In the genomic region with DNA sequence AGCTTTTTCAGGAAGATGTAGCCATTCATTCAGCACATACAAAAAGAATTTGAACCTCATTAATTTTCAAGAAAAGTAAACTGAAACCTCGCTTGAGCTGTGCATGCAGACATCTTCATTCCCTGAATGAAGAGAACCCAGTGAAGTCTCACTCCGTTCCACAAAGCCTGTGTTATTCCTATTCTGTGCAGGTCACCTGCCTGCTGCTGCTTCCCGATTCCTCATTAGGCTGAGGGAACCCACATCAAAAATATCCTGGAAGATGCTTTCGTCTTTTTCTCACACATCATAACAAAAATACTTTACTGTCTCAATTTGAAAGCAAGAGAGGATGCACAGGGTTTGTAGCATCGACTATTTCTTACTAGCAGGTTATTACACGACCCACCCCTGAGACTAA, we compare ENCODE assay signal across 18 cellular contexts. TPM values are rescaled to one million over a fixed set of nuclear protein-coding genes. Genes with fewer than 3 reads are reported as not detected.
DNase-seq lines count a peak whose midpoint lies in the region; ATAC-seq and TF ChIP-seq lines count a peak whose summit lies in the region.
"Had no signal": no experiment of that assay in that cellular context is flagged by ENCODE, and none has a peak within 500 bp of the region (broad histone marks: within the 10 kb centered on the region; RNA-seq: fewer than 3 reads in every experiment).

No MANE protein-coding gene starts in this region.

- H3K4me3 ChIP-seq in BE2C (ENCODE audit: low read depth, low read length) (peak overlapping the region; percentile 95), OCI-LY3 (ENCODE audit: low read length) (no peak overlapping the region), iPS-20b (ENCODE audit: low read length) (peak overlapping the region; percentile 83; the same call in 1 of the 2 replicates)
- H3K4me3 ChIP-seq: K562, right lobe of liver had no signal

- H3K79me2 ChIP-seq in OCI-LY3 (ENCODE audit: low read length): no peaks in the 10 kb centered on the region

- peak overlapping the region; percentile 88; the same call in 1 of the 2 replicates for H3K4me2 ChIP-seq in OCI-LY3 (ENCODE audit: low read length)

- H2AFZ ChIP-seq in OCI-LY3 (ENCODE audit: low read depth, low read length): no peak overlapping the region

- H3K27me3 ChIP-seq in BE2C (no peaks in the 10 kb centered on the region), OCI-LY3 (ENCODE audit: low read depth, low read length) (peaks cover 67% of the 10 kb centered on the region), iPS-20b (ENCODE audit: insufficient read depth, low read length) (peaks cover 12% of the 10 kb centered on the region)
- H3K27me3 ChIP-seq: adrenal gland, right lobe of liver had no signal

- DNase-seq in NCI-H1105 treated with DMSO at 0.1 percent for 48 hours (lab: John Stamatoyannopoulos, UW) (peak; percentile 10), NCI-H1105 (lab: John Stamatoyannopoulos, UW) (no peak), BE2C (no peak), dedifferentiated amniotic fluid mesenchymal stem cell (ENCODE audit: extremely low spot score) (no peak)
- DNase-seq in NK-92 treated with Interleukin-12 subunit alpha and Interleukin-12 subunit beta, amount 100 ng/mL, for 24 hours (lab: John Stamatoyannopoulos, UW): no peak
- DNase-seq: activated gamma-delta T cell treated with Interleukin-2 at 50 U/mL for 16 hours, activated T-cell treated with anti-CD3 and anti-CD28 coated beads for 4 hours, adrenal gland, dermis blood vessel endothelial cell, EL, NCI-H2107, right lobe of liver, T-helper 2 cell, trophoblast cell had no signal

- no peak for TF ChIP-seq CTCF in BE2C (IDR thresholded peaks at IDR 0.05; ENCODE audit: low read depth, low read length)
- TF ChIP-seq CTCF in OCI-LY3 (IDR thresholded peaks at IDR 0.05; ENCODE audit: low read depth, low read length): no peak

- H3K27ac ChIP-seq in OCI-LY3 (ENCODE audit: low read length) (no peak overlapping the region), iPS-20b (ENCODE audit: low read length) (no peak overlapping the region)
- H3K27ac ChIP-seq: right lobe of liver had no signal

- H3K4me1 ChIP-seq in BE2C (peaks cover 3% of the 10 kb centered on the region; the same call in 1 of the 2 replicates), OCI-LY3 (ENCODE audit: low read length) (peaks cover 8% of the 10 kb centered on the region; the same call in 1 of the 2 replicates), iPS-20b (ENCODE audit: insufficient read depth, low read length) (peaks cover 4% of the 10 kb centered on the region; the same call in 1 of the 2 replicates)
- H3K4me1 ChIP-seq: adrenal gland had no signal

- H3K36me3 ChIP-seq in BE2C (peaks cover 15% of the 10 kb centered on the region), OCI-LY3 (replicated peaks; ENCODE audit: low read depth, low read length) (no peaks in the 10 kb centered on the region), iPS-20b (ENCODE audit: insufficient read depth, low read depth, low read length) (no peaks in the 10 kb centered on the region)
- H3K36me3 ChIP-seq: adrenal gland, right lobe of liver had no signal

- no peaks in the 10 kb centered on the region for H3K9me3 ChIP-seq in BE2C
- no peaks in the 10 kb centered on the region for H3K9me3 ChIP-seq in OCI-LY3 (ENCODE audit: insufficient read depth, low read length)
- no peaks in the 10 kb centered on the region for H3K9me3 ChIP-seq in iPS-20b (ENCODE audit: insufficient read depth, low read depth, low read length)
- H3K9me3 ChIP-seq: adrenal gland, right lobe of liver had no signal

- H3K9ac ChIP-seq in OCI-LY3 (ENCODE audit: low read length) (no peak overlapping the region), iPS-20b (ENCODE audit: low read depth, low read length) (no peak overlapping the region)

- no peaks in the 10 kb centered on the region for H4K20me1 ChIP-seq in OCI-LY3 (ENCODE audit: insufficient read depth, low read length)

- no peak for ATAC-seq in HG03457 (IDR thresholded peaks at IDR 0.05; ENCODE audit: unreplicated experiment)

RNA-seq across cellular contexts. Expression of a gene that starts 1.1 kb away (rescaled TPM):
- 330 TPM for polyA plus RNA-seq in BE2C (2012; ENCODE audit: insufficient read depth, insufficient read length, low read depth)

RNA-seq across cellular contexts. Expression of a gene that starts 40.1 kb away (rescaled TPM):
- 69.1 TPM for polyA plus RNA-seq in BE2C (2012; ENCODE audit: insufficient read depth, insufficient read length, low read depth)

RNA-seq across cellular contexts. Expression of a gene that starts 40.3 kb away (rescaled TPM):
- polyA plus RNA-seq in BE2C (2012; ENCODE audit: insufficient read depth, insufficient read length, low read depth): 3.4 TPM
